1 cellular context compared by ENCODE assay signal in genomic region chr13:110540871-110541525, GRCh38.
TF ChIP-seq lines count a peak whose summit lies in the region.

No MANE protein-coding gene starts in this region.

TF ChIP-seq in GM23338, 12 proteins besides CTCF, POLR2A, EP300 and RAD21:
- no peak for TF ChIP-seq ZNF462 (CRISPR knock-in tag; IDR thresholded peaks at IDR 0.05)
- no peak for TF ChIP-seq EZH2 (IDR thresholded peaks at IDR 0.05; ENCODE audit: low read depth, unreplicated experiment)
- TF ChIP-seq POLR2AphosphoS5 (IDR thresholded peaks at IDR 0.05; ENCODE audit: low read depth) = no peak
- TF ChIP-seq REST (IDR thresholded peaks at IDR 0.05; ENCODE audit: unreplicated experiment) = no peak
- TF ChIP-seq ETS1 (IDR thresholded peaks at IDR 0.05) = no peak
- TF ChIP-seq CREB1 (CRISPR knock-in tag; IDR thresholded peaks at IDR 0.05; ENCODE audit: low read depth) = no peak
- TF ChIP-seq ZNF114 (CRISPR knock-in tag; IDR thresholded peaks at IDR 0.05) = no peak
- TF ChIP-seq JUNB (IDR thresholded peaks at IDR 0.05; ENCODE audit: unreplicated experiment) = no peak
- no peak for TF ChIP-seq NANOG (IDR thresholded peaks at IDR 0.05; ENCODE audit: borderline replicate concordance)
- no peak for TF ChIP-seq EZH2phosphoT487 (IDR thresholded peaks at IDR 0.05; ENCODE audit: unreplicated experiment)
- no peak for TF ChIP-seq ZNF331 (CRISPR knock-in tag; IDR thresholded peaks at IDR 0.05; ENCODE audit: low read depth)
- no peak for TF ChIP-seq STAT1 (IDR thresholded peaks at IDR 0.05; ENCODE audit: unreplicated experiment)
